In genomic region chr17:61065263-61065773, GRCh38 we compare ENCODE assay signal across 1 cellular context.
TF ChIP-seq lines count a peak whose summit lies in the region.

No MANE protein-coding gene starts in this region.

TF ChIP-seq in HepG2, 621 proteins besides CTCF, POLR2A, EP300 and RAD21 (continued from another document and continues in another):
- TF ChIP-seq REST (IDR thresholded peaks at IDR 0.05; ENCODE audit: borderline replicate concordance in 1 of 2, low read depth in 1 of 2, low read length in 2 of 2), result no peak
- peak; percentile 21; the same call in 1 of the 2 replicates for TF ChIP-seq ATF1 (CRISPR knock-in tag; IDR thresholded peaks at IDR 0.05)
- TF ChIP-seq ZNF766 (CRISPR knock-in tag; IDR thresholded peaks at IDR 0.05; ENCODE audit: borderline replicate concordance), result peak; percentile 68; the same call in 1 of the 2 replicates
- 0 out of 2 replicates have a peak, but pooled peaks have one; percentile 46 for TF ChIP-seq ZNF331 (CRISPR knock-in tag; IDR thresholded peaks at IDR 0.05)
- no peak for TF ChIP-seq ZNF362 (CRISPR knock-in tag; IDR thresholded peaks at IDR 0.05; ENCODE audit: borderline replicate concordance)
- TF ChIP-seq NCOA2 (CRISPR knock-in tag; IDR thresholded peaks at IDR 0.05), result peak; percentile 50
- TF ChIP-seq FLYWCH1 (CRISPR knock-in tag; IDR thresholded peaks at IDR 0.05), result no peak
- TF ChIP-seq ASH2L (IDR thresholded peaks at IDR 0.05; ENCODE audit: insufficient read length, low read depth, low read length), result peak; percentile 78
- peak; percentile 63; the same call in 1 of the 2 replicates for TF ChIP-seq RXRB (CRISPR knock-in tag; IDR thresholded peaks at IDR 0.05; ENCODE audit: borderline replicate concordance)
- no peak for TF ChIP-seq RELA (CRISPR knock-in tag; IDR thresholded peaks at IDR 0.05)
- peak; percentile 56 for TF ChIP-seq SAP130 (CRISPR knock-in tag; IDR thresholded peaks at IDR 0.05; ENCODE audit: low read depth)
- peak; percentile 87 for TF ChIP-seq ARID5B (CRISPR knock-in tag; IDR thresholded peaks at IDR 0.05)
- no peak for TF ChIP-seq MED13 (CRISPR knock-in tag; IDR thresholded peaks at IDR 0.05)
- peak; percentile 88 for TF ChIP-seq HNF4A (CRISPR knock-in tag; IDR thresholded peaks at IDR 0.05)
- TF ChIP-seq CAMTA2 (CRISPR knock-in tag; IDR thresholded peaks at IDR 0.05; ENCODE audit: borderline replicate concordance), result no peak
- 0 out of 2 replicates have a peak, but pooled peaks have one; percentile 58 for TF ChIP-seq ZKSCAN8 (CRISPR knock-in tag; IDR thresholded peaks at IDR 0.05; ENCODE audit: borderline replicate concordance)
- peak; percentile 94 for TF ChIP-seq ATF2 (CRISPR knock-in tag; IDR thresholded peaks at IDR 0.05)
- peak; percentile 80 for TF ChIP-seq RARA (CRISPR knock-in tag; IDR thresholded peaks at IDR 0.05)
- TF ChIP-seq GABPB1 (CRISPR knock-in tag; IDR thresholded peaks at IDR 0.05), result no peak
- peak; percentile 70; the same call in 1 of the 2 replicates for TF ChIP-seq HMG20A (CRISPR knock-in tag; IDR thresholded peaks at IDR 0.05; ENCODE audit: borderline replicate concordance)
- no peak for TF ChIP-seq SOX6 (IDR thresholded peaks at IDR 0.05)
- TF ChIP-seq SOX6 (CRISPR knock-in tag; IDR thresholded peaks at IDR 0.05), result peak; percentile 64; the same call in 1 of the 2 replicates
- TF ChIP-seq ZNF781 (CRISPR knock-in tag; IDR thresholded peaks at IDR 0.05; ENCODE audit: borderline replicate concordance, not compliant biosample characterization), result no peak
- 0 out of 2 replicates have a peak, but pooled peaks have one; percentile 33 for TF ChIP-seq TARDBP (CRISPR knock-in tag; IDR thresholded peaks at IDR 0.05)
- peak; percentile 69 for TF ChIP-seq ZNF644 (CRISPR knock-in tag; IDR thresholded peaks at IDR 0.05; ENCODE audit: low read depth)
- TF ChIP-seq ATF4 (CRISPR knock-in tag; IDR thresholded peaks at IDR 0.05), result peak in 1 of 2 experiments; percentile 89; a peak in 2 of 4 replicates
- 0 out of 2 replicates have a peak, but pooled peaks have one; percentile 9 for TF ChIP-seq ISL2 (CRISPR knock-in tag; IDR thresholded peaks at IDR 0.05)
- no peak for TF ChIP-seq ZNF567 (CRISPR knock-in tag; IDR thresholded peaks at IDR 0.05; ENCODE audit: borderline replicate concordance)
- peak; percentile 63; the same call in 1 of the 2 replicates for TF ChIP-seq SOX5 (CRISPR knock-in tag; IDR thresholded peaks at IDR 0.05; ENCODE audit: borderline replicate concordance)
- TF ChIP-seq FOXK2 (IDR thresholded peaks at IDR 0.05), result no peak
- no peak for TF ChIP-seq FOXC1 (CRISPR knock-in tag; IDR thresholded peaks at IDR 0.05; ENCODE audit: borderline replicate concordance)
- 0 out of 2 replicates have a peak, but pooled peaks have one; percentile 47 for TF ChIP-seq JUND (CRISPR knock-in tag; IDR thresholded peaks at IDR 0.05)
- peak; percentile 42; the same call in 1 of the 2 replicates for TF ChIP-seq SALL1 (CRISPR knock-in tag; IDR thresholded peaks at IDR 0.05)
- 0 out of 2 replicates have a peak, but pooled peaks have one; percentile 11 for TF ChIP-seq RCOR2 (CRISPR knock-in tag; IDR thresholded peaks at IDR 0.05)
- TF ChIP-seq PHF21A (CRISPR knock-in tag; IDR thresholded peaks at IDR 0.05), result peak; percentile 49; the same call in 1 of the 2 replicates
- TF ChIP-seq PAXIP1 (CRISPR knock-in tag; conservative IDR thresholded peaks at IDR 0.05), result peak; percentile 82
- peak; percentile 82 for TF ChIP-seq NCOR1 (IDR thresholded peaks at IDR 0.05; ENCODE audit: borderline replicate concordance, low read length)
- no peak for TF ChIP-seq BRD4 (CRISPR knock-in tag; IDR thresholded peaks at IDR 0.05)
- TF ChIP-seq HDAC1 (CRISPR knock-in tag; IDR thresholded peaks at IDR 0.05), result peak; percentile 37; the same call in 1 of the 2 replicates
- TF ChIP-seq FOXK1 (CRISPR knock-in tag; IDR thresholded peaks at IDR 0.05; ENCODE audit: borderline replicate concordance, low read depth), result 0 out of 2 replicates have a peak, but pooled peaks have one; percentile 16
- peak; percentile 88 to 97 for TF ChIP-seq MAFK (conservative IDR thresholded peaks at IDR 0.05 in 1 of 2, IDR thresholded peaks at IDR 0.05 in 1 of 2; ENCODE audit: low read length in 2 of 2)
- TF ChIP-seq ZSCAN9 (CRISPR knock-in tag; IDR thresholded peaks at IDR 0.05; ENCODE audit: borderline replicate concordance), result 0 out of 2 replicates have a peak, but pooled peaks have one; percentile 39
- TF ChIP-seq FOXA3 (CRISPR knock-in tag; IDR thresholded peaks at IDR 0.05), result peak; percentile 50; the same call in 1 of the 2 replicates
- 0 out of 2 replicates have a peak, but pooled peaks have one; percentile 20 for TF ChIP-seq FOXO1 (CRISPR knock-in tag; IDR thresholded peaks at IDR 0.05)
- TF ChIP-seq ZBTB21 (CRISPR knock-in tag; IDR thresholded peaks at IDR 0.05), result peak; percentile 62; the same call in 1 of the 2 replicates
- peak; percentile 59; the same call in 1 of the 2 replicates for TF ChIP-seq HOMEZ (CRISPR knock-in tag; IDR thresholded peaks at IDR 0.05; ENCODE audit: low read depth)
- peak; percentile 39; the same call in 1 of the 2 replicates for TF ChIP-seq FOSL2 (CRISPR knock-in tag; IDR thresholded peaks at IDR 0.05)
- peak; percentile 88 for TF ChIP-seq ATF7 (IDR thresholded peaks at IDR 0.05)
- no peak; the same call in 1 of the 2 replicates for TF ChIP-seq ATF7 (CRISPR knock-in tag; IDR thresholded peaks at IDR 0.05)
- peak; percentile 88 for TF ChIP-seq MAFF (IDR thresholded peaks at IDR 0.05; ENCODE audit: low read depth, low read length)
